Comparison of ENCODE assay signal across 11 cellular contexts in the genomic region with DNA sequence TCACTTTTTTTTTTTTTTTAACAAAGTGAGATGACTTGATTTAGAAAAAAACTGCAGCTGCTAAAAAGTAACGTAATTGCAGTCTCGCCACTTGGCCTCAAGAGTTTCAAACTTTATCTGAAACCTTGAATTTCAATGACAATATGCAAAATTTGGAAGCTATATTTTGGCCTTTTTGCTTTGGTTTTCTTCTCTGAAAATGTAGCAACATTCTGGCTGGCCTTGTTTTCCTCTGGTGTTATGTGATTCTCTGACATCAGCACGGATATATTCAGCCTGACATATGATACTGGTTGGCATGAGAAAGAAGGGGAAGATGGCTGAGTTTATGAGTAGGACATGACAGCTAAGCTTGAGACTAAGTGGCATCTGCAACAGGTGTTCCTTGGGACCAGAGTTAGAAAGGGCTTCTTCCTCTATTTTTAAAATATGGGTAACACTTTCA.
A peak's percentile ranks its signal among the peaks of the same experiment; 100 is the strongest.
DNase-seq lines count a peak whose midpoint lies in the region; ATAC-seq, FAIRE-seq and TF ChIP-seq lines count a peak whose summit lies in the region.
"Had no signal": no experiment of that assay in that cellular context is flagged by ENCODE, and none has a peak within 500 bp of the region (broad histone marks: within the 10 kb centered on the region; RNA-seq: fewer than 3 reads in every experiment).

No MANE protein-coding gene starts in this region.

- H3K4me2 ChIP-seq in KMS-11: peak overlapping the region; percentile 14; the same call in 1 of the 2 replicates

- H3K27me3 ChIP-seq in KMS-11 (ENCODE audit: insufficient read depth, low read depth): no peaks in the 10 kb centered on the region

- H3K4me3 ChIP-seq in KMS-11 (IDR thresholded peaks at IDR 0.05; ENCODE audit: insufficient read depth, low read depth, low read length): no peak overlapping the region

- H3K79me2 ChIP-seq in KMS-11 (ENCODE audit: insufficient read depth, low read depth): no peaks in the 10 kb centered on the region

- H3K27ac ChIP-seq in KMS-11: peak overlapping the region; percentile 37; the same call in 1 of the 2 replicates

- no peaks in the 10 kb centered on the region for H3K36me3 ChIP-seq in KMS-11 (ENCODE audit: insufficient read depth)

- peaks cover 43% of the 10 kb centered on the region for H3K4me1 ChIP-seq in KMS-11 (ENCODE audit: low read depth, poor library complexity, severe bottlenecking)

- ATAC-seq in GM19452 (IDR thresholded peaks at IDR 0.05; ENCODE audit: unreplicated experiment) (peak; percentile 75), HG02885 (IDR thresholded peaks at IDR 0.05; ENCODE audit: poor library complexity, unreplicated experiment) (peak; percentile 69)
- ATAC-seq: naive thymus-derived CD8-positive, alpha-beta T cell had no signal

- peak; percentile 91 for FAIRE-seq in GM12892 (lab: Jason Lieb, UNC)

- H3K9ac ChIP-seq in KMS-11: no peak overlapping the region

- DNase-seq in GM12892 (ENCODE audit: insufficient read length) (no peak), midbrain (lab: John Stamatoyannopoulos, UW) (no peak), GM19240 (ENCODE audit: insufficient read length, low spot score) (no peak)
- no peak for DNase-seq in activated naive CD4-positive, alpha-beta T cell treated with anti-CD3 and anti-CD28 coated beads, Interleukin-2, amount 50 U/mL, for 16 hours
- DNase-seq in stimulated activated naive CD4-positive, alpha-beta T cell treated with Interleukin-2 at 50 U/mL for 16 hours (lab: John Stamatoyannopoulos, UW): no peak
- DNase-seq: activated CD4-positive, alpha-beta memory T cell treated with anti-CD3 and anti-CD28 coated beads, Interleukin-2, amount 10 ng/mL, durations not matched to agents 7 days and 5 days; naive thymus-derived CD8-positive, alpha-beta T cell; NCI-H2081 treated with DMSO at 0.1 percent for 48 hours had no signal

- no peak for TF ChIP-seq CTCF in KMS-11 (conservative IDR thresholded peaks at IDR 0.05; ENCODE audit: low read depth, low read length)

- H2AFZ ChIP-seq in KMS-11 (ENCODE audit: low read depth): no peak overlapping the region

- TF ChIP-seq POLR2A in GM12892 (IDR thresholded peaks at IDR 0.05; ENCODE audit: low read depth, low read length): no peak

- no peaks in the 10 kb centered on the region for H4K20me1 ChIP-seq in KMS-11 (ENCODE audit: insufficient read depth)
